Comparison of ENCODE assay signal across 1 cellular context in genomic region chr3:187997946-187998561, GRCh38.
TF ChIP-seq lines count a peak whose summit lies in the region.

No MANE protein-coding gene starts in this region.

TF ChIP-seq in HepG2, 621 proteins besides CTCF, POLR2A, EP300 and RAD21 (continued from another document and continues in another):
- TF ChIP-seq ZBTB4 (CRISPR knock-in tag; IDR thresholded peaks at IDR 0.05; ENCODE audit: borderline replicate concordance) (no peak), ZNF557 (CRISPR knock-in tag; IDR thresholded peaks at IDR 0.05) (no peak), HHEX (CRISPR knock-in tag; IDR thresholded peaks at IDR 0.05) (no peak), RARA (CRISPR knock-in tag; IDR thresholded peaks at IDR 0.05) (peak; percentile 91), TERF1 (CRISPR knock-in tag; IDR thresholded peaks at IDR 0.05) (no peak), ZBTB38 (CRISPR knock-in tag; IDR thresholded peaks at IDR 0.05) (no peak), FOXO1 (CRISPR knock-in tag; IDR thresholded peaks at IDR 0.05) (peak; percentile 95), TEF (CRISPR knock-in tag; IDR thresholded peaks at IDR 0.05) (no peak), THRA (CRISPR knock-in tag; IDR thresholded peaks at IDR 0.05; ENCODE audit: borderline replicate concordance) (peak; percentile 90), MED13 (CRISPR knock-in tag; IDR thresholded peaks at IDR 0.05) (peak; percentile 89; the same call in 1 of the 2 replicates), NR0B2 (CRISPR knock-in tag; IDR thresholded peaks at IDR 0.05) (no peak), MAFF (IDR thresholded peaks at IDR 0.05; ENCODE audit: low read depth, low read length) (no peak), ZNF703 (CRISPR knock-in tag; IDR thresholded peaks at IDR 0.05; ENCODE audit: borderline replicate concordance) (peak; percentile 91; the same call in 1 of the 2 replicates), MTA3 (CRISPR knock-in tag; IDR thresholded peaks at IDR 0.05) (no peak), NR2C2 (CRISPR knock-in tag; IDR thresholded peaks at IDR 0.05; ENCODE audit: borderline replicate concordance) (peak; percentile 78), ZNF660 (CRISPR knock-in tag; IDR thresholded peaks at IDR 0.05; ENCODE audit: borderline replicate concordance, low read depth) (no peak), ZSCAN21 (CRISPR knock-in tag; IDR thresholded peaks at IDR 0.05; ENCODE audit: borderline replicate concordance) (no peak), TCF7 (IDR thresholded peaks at IDR 0.05; ENCODE audit: low read depth) (peak; percentile 77), ZBTB10 (CRISPR knock-in tag; IDR thresholded peaks at IDR 0.05; ENCODE audit: borderline replicate concordance) (no peak), MLLT10 (CRISPR knock-in tag; IDR thresholded peaks at IDR 0.05) (no peak), MAFG (CRISPR knock-in tag; IDR thresholded peaks at IDR 0.05) (no peak), MIER3 (CRISPR knock-in tag; IDR thresholded peaks at IDR 0.05; ENCODE audit: borderline replicate concordance) (peak; percentile 83; the same call in 1 of the 2 replicates), ZHX2 (IDR thresholded peaks at IDR 0.05; ENCODE audit: low read depth) (no peak), ZHX2 (CRISPR knock-in tag; IDR thresholded peaks at IDR 0.05; ENCODE audit: borderline replicate concordance) (no peak), ZSCAN25 (CRISPR knock-in tag; IDR thresholded peaks at IDR 0.05) (no peak), POLR2AphosphoS5 (IDR thresholded peaks at IDR 0.05; ENCODE audit: low read depth, low read length) (no peak), HMG20B (CRISPR knock-in tag; conservative IDR thresholded peaks at IDR 0.05) (peak; percentile 70), BORCS8-MEF2B (CRISPR knock-in tag; IDR thresholded peaks at IDR 0.05) (no peak), TAF15 (IDR thresholded peaks at IDR 0.05; ENCODE audit: low read depth, low read length, poor library complexity, severe bottlenecking) (no peak), CC2D1A (CRISPR knock-in tag; IDR thresholded peaks at IDR 0.05) (no peak), ZBTB25 (CRISPR knock-in tag; IDR thresholded peaks at IDR 0.05) (peak; percentile 73; the same call in 1 of the 2 replicates), KDM1A (CRISPR knock-in tag; IDR thresholded peaks at IDR 0.05) (0 out of 2 replicates have a peak, but pooled peaks have one; percentile 42), MNT (IDR thresholded peaks at IDR 0.05) (peak; percentile 92), TBX3 (IDR thresholded peaks at IDR 0.05; ENCODE audit: borderline replicate concordance) (peak; percentile 43; the same call in 1 of the 2 replicates), KLF9 (CRISPR knock-in tag; IDR thresholded peaks at IDR 0.05; ENCODE audit: low read depth) (no peak), PRDM10 (CRISPR knock-in tag; IDR thresholded peaks at IDR 0.05; ENCODE audit: low read depth) (peak; percentile 77; the same call in 1 of the 2 replicates)
